ENCODE assay signal across 27 cellular contexts in the genomic region with DNA sequence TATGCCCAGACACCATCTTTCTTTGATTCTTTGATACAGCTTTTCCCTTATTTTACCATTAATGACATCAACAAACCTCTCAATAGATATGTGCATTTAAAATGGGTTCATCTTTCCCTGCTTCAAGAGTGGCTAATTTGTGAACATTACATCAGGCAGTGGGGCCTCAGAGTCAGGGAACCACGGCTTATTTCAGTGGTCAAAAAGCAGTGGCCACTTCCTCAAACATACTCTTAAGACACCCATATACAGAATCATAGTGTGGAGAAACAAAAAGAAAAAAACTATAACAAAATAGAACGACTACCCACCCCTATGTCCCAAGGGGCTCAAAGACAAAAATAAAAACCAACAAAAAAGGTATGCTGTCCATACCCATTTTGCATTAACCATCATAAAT. TPM values are rescaled to one million over a fixed set of nuclear protein-coding genes. Genes with fewer than 3 reads are reported as not detected.
"Had no signal": no experiment of that assay in that cellular context is flagged by ENCODE, and none has a peak within 500 bp of the region (broad histone marks: within the 10 kb centered on the region; RNA-seq: fewer than 3 reads in every experiment).

No MANE protein-coding gene starts in this region.

- DNase-seq: activated CD4-positive, alpha-beta T cell treated with anti-CD3 and anti-CD28 coated beads for 36 hours; activated CD4-positive, alpha-beta T cell treated with anti-CD3 and anti-CD28 coated beads, Interleukin-2, amount 50 U/mL, for 4 hours; activated CD4-positive, CD25-positive, alpha-beta regulatory T cell; activated naive CD4-positive, alpha-beta T cell; activated T-cell treated with anti-CD3 and anti-CD28 coated beads for 4 hours; activated T-cell treated with anti-CD3 and anti-CD28 coated beads, Interleukin-2, amount 50 U/mL, for 72 hours; anterior cingulate cortex; body of pancreas; cerebellar nuclear complex; dorsolateral prefrontal cortex; effector memory CD4-positive, alpha-beta T cell; erythroblast; gastrocnemius medialis; left cardiac atrium; left ventricle myocardium superior; ovary; retina; stimulated activated CD4-positive, alpha-beta T cell treated with anti-CD3 and anti-CD28 coated beads, Interleukin-12 subunit alpha, Interleukin-12 subunit beta, amount 100 ng/mL, for 4 hours; stimulated activated CD4-positive, alpha-beta T cell treated with anti-CD3 and anti-CD28 coated beads, Interleukin-4, amount 100 ng/mL, for 1 hour; T-helper 9 cell; trophoblast cell; uterus had no signal

- H3K9me3 Mint-ChIP-seq: activated naive CD4-positive, alpha-beta T cell treated with anti-CD3 and anti-CD28 coated beads, Interleukin-2, amount 50 U/mL, for 72 hours; activated T-cell treated with anti-CD3 and anti-CD28 coated beads, Interleukin-2, amount 50 U/mL, for 72 hours; nephron; stimulated activated naive CD8-positive, alpha-beta T cell treated with anti-CD3 and anti-CD28 coated beads, Interleukin-15, Interleukin-2, amounts not matched to agents 100 ng/mL and 50 ng/mL, for 24 hours had no signal

- H3K36me3 Mint-ChIP-seq: activated naive CD4-positive, alpha-beta T cell treated with anti-CD3 and anti-CD28 coated beads, Interleukin-2, amount 50 U/mL, for 72 hours had no signal

- ATAC-seq: activated CD4-positive, alpha-beta T cell treated with anti-CD3 and anti-CD28 coated beads for 36 hours; activated naive CD4-positive, alpha-beta T cell treated with anti-CD3 and anti-CD28 coated beads, Interleukin-2, amount 50 U/mL, for 72 hours; activated T-cell treated with anti-CD3 and anti-CD28 coated beads, Interleukin-2, amount 50 U/mL, for 72 hours; body of pancreas; gastrocnemius medialis; left cardiac atrium; left ventricle myocardium superior; sciatic nerve had no signal

- H3K4me1 Mint-ChIP-seq: activated CD4-positive, alpha-beta T cell treated with anti-CD3 and anti-CD28 coated beads for 36 hours had no signal

- H3K27me3 Mint-ChIP-seq: stimulated activated naive CD8-positive, alpha-beta T cell treated with anti-CD3 and anti-CD28 coated beads, Interleukin-15, Interleukin-2, amounts not matched to agents 100 ng/mL and 50 ng/mL, for 24 hours had no signal

- H3K27ac Mint-ChIP-seq: activated CD4-positive, alpha-beta T cell treated with anti-CD3 and anti-CD28 coated beads for 36 hours; activated naive CD4-positive, alpha-beta T cell treated with anti-CD3 and anti-CD28 coated beads, Interleukin-2, amount 50 U/mL, for 72 hours; activated T-cell treated with anti-CD3 and anti-CD28 coated beads, Interleukin-2, amount 50 U/mL, for 72 hours; nephron; stimulated activated naive CD8-positive, alpha-beta T cell treated with anti-CD3 and anti-CD28 coated beads, Interleukin-15, Interleukin-2, amounts not matched to agents 100 ng/mL and 50 ng/mL, for 24 hours had no signal

- H3K4me3 Mint-ChIP-seq: activated CD4-positive, alpha-beta T cell treated with anti-CD3 and anti-CD28 coated beads for 36 hours; activated T-cell treated with anti-CD3 and anti-CD28 coated beads, Interleukin-2, amount 50 U/mL, for 72 hours; nephron; stimulated activated naive CD8-positive, alpha-beta T cell treated with anti-CD3 and anti-CD28 coated beads, Interleukin-15, Interleukin-2, amounts not matched to agents 100 ng/mL and 50 ng/mL, for 24 hours had no signal

RNA-seq across cellular contexts. Expression of gene SALL4, which starts 12.9 kb away (rescaled TPM):
- total RNA-seq: gastrocnemius medialis, left ventricle myocardium superior, thoracic aorta had no signal
